19 cellular contexts compared by ENCODE assay signal in genomic region chr21:25960423-25960822, GRCh38.
A peak's percentile ranks its signal among the peaks of the same experiment; 100 is the strongest.
DNase-seq lines count a peak whose midpoint lies in the region; ATAC-seq and TF ChIP-seq lines count a peak whose summit lies in the region.
"Had no signal": no experiment of that assay in that cellular context is flagged by ENCODE, and none has a peak within 500 bp of the region (broad histone marks: within the 10 kb centered on the region; RNA-seq: fewer than 3 reads in every experiment).

No MANE protein-coding gene starts in this region.

- H3K27me3 ChIP-seq in left lung, result no peaks in the 10 kb centered on the region

- H3K9me3 Mint-ChIP-seq in glutamatergic neuron (ENCODE audit: unreplicated experiment), result peaks cover 8% of the 10 kb centered on the region
- H3K9me3 Mint-ChIP-seq in nephron, result no peaks in the 10 kb centered on the region
- H3K9me3 Mint-ChIP-seq: activated T-cell treated with anti-CD3 and anti-CD28 coated beads, Interleukin-2, amount 50 U/mL, for 4 hours; dendritic cell treated with granulocyte-macrophage colony-stimulating factor and Interleukin-4, amounts not matched to agents 40 ng/mL and 50 ng/mL, for 4 days had no signal

- H3K27ac Mint-ChIP-seq in glutamatergic neuron (ENCODE audit: unreplicated experiment), result peak overlapping the region; percentile 86
- peak overlapping the region; percentile 39 to 80 (median 54) for H3K27ac Mint-ChIP-seq in nephron
- H3K27ac Mint-ChIP-seq: activated naive CD8-positive, alpha-beta T cell; dendritic cell treated with granulocyte-macrophage colony-stimulating factor and Interleukin-4, amounts not matched to agents 40 ng/mL and 50 ng/mL, for 4 days had no signal

- DNase-seq in ELF-1 (ENCODE audit: low read depth, low spot score) (peak; percentile 77), NCI-H2171 treated with DMSO at 0.1 percent for 48 hours (lab: John Stamatoyannopoulos, UW) (peak; percentile 18), glutamatergic neuron (no peak), GM20000 (ENCODE audit: low spot score) (no peak), left lung (no peak), EL (no peak)
- DNase-seq: activated CD4-positive, alpha-beta T cell treated with anti-CD3 and anti-CD28 coated beads, Interleukin-2, amount 50 U/mL, for 4 hours; activated T-cell treated with anti-CD3 and anti-CD28 coated beads, Interleukin-2, amount 50 U/mL, for 4 hours; GDM1; IMR-90; left cardiac atrium; NCI-H2029; PC-9; SW 1271 had no signal

- H3K4me3 ChIP-seq in left lung, result no peak overlapping the region
- H3K4me3 ChIP-seq: GM12878, PC-9 had no signal

- intact Hi-C loops in left lung (cut with DNase I), result no loop called here

- ATAC-seq in left lung, result no peak
- ATAC-seq: activated T-cell treated with anti-CD3 and anti-CD28 coated beads, Interleukin-2, amount 50 U/mL, for 4 hours; esophagus mucosa; GM12878 had no signal

- peaks cover 6 to 17% of the 10 kb centered on the region in 2 donors for H3K4me1 ChIP-seq in left lung

- H3K36me3 Mint-ChIP-seq in glutamatergic neuron (ENCODE audit: unreplicated experiment) (no peaks in the 10 kb centered on the region), nephron (ENCODE audit: low read depth) (peaks cover 61% of the 10 kb centered on the region)

- H3K27me3 Mint-ChIP-seq in glutamatergic neuron (ENCODE audit: unreplicated experiment) (peaks cover 6% of the 10 kb centered on the region), nephron (ENCODE audit: low read depth) (no peaks in the 10 kb centered on the region)
- H3K27me3 Mint-ChIP-seq: activated naive CD8-positive, alpha-beta T cell; dendritic cell treated with granulocyte-macrophage colony-stimulating factor and Interleukin-4, amounts not matched to agents 40 ng/mL and 50 ng/mL, for 4 days had no signal

- no peak overlapping the region for H3K27ac ChIP-seq in left lung
- H3K27ac ChIP-seq: PC-9 had no signal

- peaks cover 0 to 13% of the 10 kb centered on the region in 2 donors for H3K36me3 ChIP-seq in left lung

- H3K9me3 ChIP-seq in left lung, result no peaks in the 10 kb centered on the region

- TF ChIP-seq CTCF in glutamatergic neuron (IDR thresholded peaks at IDR 0.05; ENCODE audit: partially characterized antibody, unreplicated experiment) (no peak), nephron (IDR thresholded peaks at IDR 0.05; ENCODE audit: unreplicated experiment in 3 of 3) (no peak), GM20000 (IDR thresholded peaks at IDR 0.05; ENCODE audit: extremely low read depth, missing control alignments) (no peak), left lung (IDR thresholded peaks at IDR 0.05) (no peak)

- H3K4me1 Mint-ChIP-seq in glutamatergic neuron (ENCODE audit: low read depth, unreplicated experiment), result peaks cover 37% of the 10 kb centered on the region
- H3K4me1 Mint-ChIP-seq in nephron, result peaks cover 38% of the 10 kb centered on the region

- H3K4me3 Mint-ChIP-seq in glutamatergic neuron (ENCODE audit: unreplicated experiment), result no peak overlapping the region
- no peak overlapping the region for H3K4me3 Mint-ChIP-seq in nephron
- H3K4me3 Mint-ChIP-seq: activated naive CD8-positive, alpha-beta T cell; activated T-cell treated with anti-CD3 and anti-CD28 coated beads, Interleukin-2, amount 50 U/mL, for 4 hours; dendritic cell treated with granulocyte-macrophage colony-stimulating factor and Interleukin-4, amounts not matched to agents 40 ng/mL and 50 ng/mL, for 4 days had no signal

Comparison
In these comparisons a context has a peak if more than half of its experiments do, and no peak if none do; other contexts are left out.
1. DNase-seq: peak in ELF-1 (single experiment) and NCI-H2171 treated with DMSO at 0.1 percent for 48 hours (single experiment); none in glutamatergic neuron (single experiment), GM20000 (single experiment), left lung (0 of 2) and EL (single experiment).